ENCODE assay signal across 8 cellular contexts in genomic region chr12:57462307-57463253, GRCh38. TPM values are rescaled to one million over a fixed set of nuclear protein-coding genes. Genes with fewer than 3 reads are reported as not detected.
A peak's percentile ranks its signal among the peaks of the same experiment; 100 is the strongest.
DNase-seq lines count a peak whose midpoint lies in the region; ATAC-seq and TF ChIP-seq lines count a peak whose summit lies in the region.

No MANE protein-coding gene starts in this region.

- DNase-seq in DMS114 treated with DMSO at 0.1 percent for 48 hours (lab: John Stamatoyannopoulos, UW; ENCODE audit: unreplicated experiment) (peak; percentile 80), HUDEP-2 (lab: John Stamatoyannopoulos, UW; ENCODE audit: unreplicated experiment in 76 of 76) (peak in 72 of 76 experiments; percentile 16 to 89 (median 72)), NOMO-1 treated with DMSO at 0.1 percent for 48 hours (lab: John Stamatoyannopoulos, UW; ENCODE audit: unreplicated experiment) (peak; percentile 79), epithelial cell of prostate (ENCODE audit: low read depth, low spot score) (peak; percentile 29), mucosa of descending colon (peak; percentile 88 to 92 (median 89))
- peak; percentile 89 for DNase-seq in activated CD8-positive, alpha-beta memory T cell treated with anti-CD3 and anti-CD28 coated beads, Interleukin-2, amount 50 U/mL, for 4 hours
- peak; percentile 72 to 79 for DNase-seq in stimulated activated CD8-positive, alpha-beta memory T cell treated with anti-CD3 and anti-CD28 coated beads, Interleukin-4, amount 100 ng/mL, for 1 hour (ENCODE audit: low read depth in 2 of 2, low spot score in 1 of 2)

- TF ChIP-seq CTCF in mucosa of descending colon (IDR thresholded peaks at IDR 0.05): peak; percentile 86

- intact Hi-C loops in mucosa of descending colon (cut with DNase I, micrococcal nuclease): no loop called here

- ATAC-seq in GM21390 (IDR thresholded peaks at IDR 0.05; ENCODE audit: unreplicated experiment) (peak; percentile 67), mucosa of descending colon (peak; percentile 82)

- peak overlapping the region; percentile 63 for H3K27ac ChIP-seq in epithelial cell of prostate

- H3K4me1 ChIP-seq in mucosa of descending colon (ENCODE audit: low read depth): peaks cover 27% of the 10 kb centered on the region

- H3K4me3 ChIP-seq in mucosa of descending colon: no peak overlapping the region

- no peaks in the 10 kb centered on the region for H3K36me3 ChIP-seq in mucosa of descending colon (ENCODE audit: low read depth)

- no peaks in the 10 kb centered on the region for H3K9me3 ChIP-seq in mucosa of descending colon

RNA-seq across cellular contexts. Expression of gene GLI1, which starts 3.0 kb away (rescaled TPM):
- 1 to 10 TPM in 2 of 3 donors, under 1 TPM in 1; 0.46 to 2.0 (median 1.9) TPM for total RNA-seq in mucosa of descending colon

RNA-seq across cellular contexts. Expression of gene INHBE, which starts 7.5 kb away (rescaled TPM):
- total RNA-seq in mucosa of descending colon: not detected

RNA-seq across cellular contexts. Expression of gene ARHGAP9, which starts 17.1 kb away (rescaled TPM):
- 10 to 100 TPM in 2 of 3 donors, 1 to 10 TPM in 1; 8.8 to 18.5 (median 15.0) TPM for total RNA-seq in mucosa of descending colon

RNA-seq across cellular contexts. Expression of gene MARS1, which starts 25.3 kb away (rescaled TPM):
- total RNA-seq in mucosa of descending colon: 100 to 1,000 TPM in 1 of 3 donors, 10 to 100 TPM in 2; 63.7 to 117 (median 94.7) TPM

RNA-seq across cellular contexts. Expression of gene INHBC, which starts 28.0 kb away (rescaled TPM):
- not detected for total RNA-seq in mucosa of descending colon

Comparison
In these comparisons a context has a peak if more than half of its experiments do, and no peak if none do; other contexts are left out.
1. DNase-seq: peak in every context shown above with its lines; median percentile 89 in activated CD8-positive, alpha-beta memory T cell treated with anti-CD3 and anti-CD28 coated beads, Interleukin-2, amount 50 U/mL, for 4 hours; 89 in mucosa of descending colon; 80 in DMS114 treated with DMSO at 0.1 percent for 48 hours; 79 in NOMO-1 treated with DMSO at 0.1 percent for 48 hours; 76 in stimulated activated CD8-positive, alpha-beta memory T cell treated with anti-CD3 and anti-CD28 coated beads, Interleukin-4, amount 100 ng/mL, for 1 hour; 72 in HUDEP-2; 29 in epithelial cell of prostate.